In genomic region chr10:84988011-84988410, GRCh38 we compare ENCODE assay signal across 24 cellular contexts.
"Had no signal": no experiment of that assay in that cellular context is flagged by ENCODE, and none has a peak within 500 bp of the region (broad histone marks: within the 10 kb centered on the region; RNA-seq: fewer than 3 reads in every experiment).

No MANE protein-coding gene starts in this region.

- H3K4me2 ChIP-seq: hepatocyte had no signal

- H3K4me1 ChIP-seq: colonic mucosa, esophagus muscularis mucosa, esophagus squamous epithelium, foreskin keratinocyte, gastrocnemius medialis, gastroesophageal sphincter, heart left ventricle, heart right ventricle had no signal

- H3K27me3 ChIP-seq: colonic mucosa, esophagus squamous epithelium, foreskin keratinocyte, gastrocnemius medialis, heart left ventricle, hepatocyte had no signal

- ATAC-seq: effector memory CD8-positive, alpha-beta T cell; esophagus mucosa; foreskin keratinocyte; gastrocnemius medialis; gastroesophageal sphincter; heart left ventricle; heart right ventricle had no signal

- H3K27ac ChIP-seq: colonic mucosa, coronary artery, dorsolateral prefrontal cortex, epithelial cell of prostate, esophagus muscularis mucosa, esophagus squamous epithelium, foreskin keratinocyte, gastrocnemius medialis, gastroesophageal sphincter, heart left ventricle, heart right ventricle, hepatocyte had no signal

- H3K4me3 ChIP-seq: colonic mucosa, coronary artery, dorsolateral prefrontal cortex, esophagus muscularis mucosa, esophagus squamous epithelium, gastrocnemius medialis, gastroesophageal sphincter, heart left ventricle, heart right ventricle, hepatocyte had no signal

- H3K9me3 ChIP-seq: colonic mucosa, esophagus muscularis mucosa, esophagus squamous epithelium, gastrocnemius medialis, gastroesophageal sphincter, heart left ventricle, heart right ventricle had no signal

- H3K79me2 ChIP-seq: hepatocyte had no signal

- H2AFZ ChIP-seq: hepatocyte had no signal

- H3K36me3 ChIP-seq: colonic mucosa, esophagus muscularis mucosa, esophagus squamous epithelium, gastrocnemius medialis, gastroesophageal sphincter, heart left ventricle, heart right ventricle had no signal

- DNase-seq: colonic mucosa; cortex of kidney; dermis blood vessel endothelial cell; dorsolateral prefrontal cortex; effector CD8-positive, alpha-beta T cell; effector memory CD4-positive, alpha-beta T cell; effector memory CD8-positive, alpha-beta T cell; endodermal cell; erythroblast; esophagus squamous epithelium; foreskin fibroblast; foreskin keratinocyte; foreskin melanocyte; gastrocnemius medialis; glutamatergic neuron; head of caudate nucleus; heart left ventricle; heart right ventricle had no signal
